8 cellular contexts compared by ENCODE assay signal in genomic region chr22:37546436-37547248, GRCh38. TPM values are rescaled to one million over a fixed set of nuclear protein-coding genes. Genes with fewer than 3 reads are reported as not detected.
DNase-seq lines count a peak whose midpoint lies in the region; ATAC-seq and TF ChIP-seq lines count a peak whose summit lies in the region.

No MANE protein-coding gene starts in this region.

- peak overlapping the region; percentile 26; the same call in 1 of the 2 replicates for H3K4me3 ChIP-seq in SJSA1
- H3K4me3 ChIP-seq in gastroesophageal sphincter: peak overlapping the region in 1 of 2 donors; percentile 34
- peak overlapping the region; percentile 29 for H3K4me3 ChIP-seq in neuron (ENCODE audit: low read length)
- H3K4me3 ChIP-seq in CD8-positive, alpha-beta T cell (ENCODE audit: low read depth, low read length): no peak overlapping the region

- POLR2A ChIA-PET in CD8-positive, alpha-beta T cell (lab: Charles Lee): interaction anchor here (1.0 kb wide), 1 partner anchor 44 kb away, joined by 3 read pairs; no protein-coding TSS in a partner anchor

- ATAC-seq in gastroesophageal sphincter: peak; percentile 60
- no peak for ATAC-seq in GM21717 (IDR thresholded peaks at IDR 0.05; ENCODE audit: unreplicated experiment)
- no peak for ATAC-seq in HG03095 (IDR thresholded peaks at IDR 0.05; ENCODE audit: unreplicated experiment)
- ATAC-seq in CD8-positive, alpha-beta T cell: no peak

- H3K4me1 ChIP-seq in SJSA1 (replicated peaks) (peaks cover 30% of the 10 kb centered on the region), gastroesophageal sphincter (peaks cover 0 to 65% (median 14%) of the 10 kb centered on the region in 3 donors), neuron (ENCODE audit: insufficient read depth, low read length) (peaks cover 13% of the 10 kb centered on the region)
- H3K4me1 ChIP-seq in CD8-positive, alpha-beta T cell (ENCODE audit: insufficient read depth, low read length): peaks cover 14% of the 10 kb centered on the region

- H3K36me3 ChIP-seq in SJSA1 (no peaks in the 10 kb centered on the region), gastroesophageal sphincter (no peaks in the 10 kb centered on the region), neuron (ENCODE audit: insufficient read depth, low read length) (no peaks in the 10 kb centered on the region)
- no peaks in the 10 kb centered on the region for H3K36me3 ChIP-seq in CD8-positive, alpha-beta T cell (ENCODE audit: insufficient read depth, low read length)

- no peak for TF ChIP-seq CTCF in gastroesophageal sphincter (IDR thresholded peaks at IDR 0.05)
- no peak for TF ChIP-seq CTCF in CD8-positive, alpha-beta T cell (IDR thresholded peaks at IDR 0.05)

- H3K27me3 ChIP-seq in SJSA1 (replicated peaks) (no peaks in the 10 kb centered on the region), gastroesophageal sphincter (peaks cover 20% of the 10 kb centered on the region), neuron (ENCODE audit: insufficient read depth, low read length) (no peaks in the 10 kb centered on the region)
- no peaks in the 10 kb centered on the region for H3K27me3 ChIP-seq in CD8-positive, alpha-beta T cell (ENCODE audit: insufficient read depth, low read length)

- H3K4me3 Mint-ChIP-seq in CD8-positive, alpha-beta T cell: no peak overlapping the region

- H3K9me3 ChIP-seq in SJSA1 (replicated peaks): no peaks in the 10 kb centered on the region
- no peaks in the 10 kb centered on the region for H3K9me3 ChIP-seq in gastroesophageal sphincter
- H3K9me3 ChIP-seq in neuron (ENCODE audit: low read length): no peaks in the 10 kb centered on the region
- no peaks in the 10 kb centered on the region for H3K9me3 ChIP-seq in CD8-positive, alpha-beta T cell (ENCODE audit: low read length)

- peak; percentile 53 for DNase-seq in AG08396 (ENCODE audit: low spot score)
- peak in 1 of 2 experiments; percentile 69 for DNase-seq in SJSA1 (ENCODE audit: low read depth in 1 of 2, low spot score in 2 of 2)
- DNase-seq in NCI-H524 treated with DMSO at 0.1 percent for 48 hours (lab: John Stamatoyannopoulos, UW): no peak
- no peak for DNase-seq in CD8-positive, alpha-beta T cell

- no peaks in the 10 kb centered on the region for H3K36me3 Mint-ChIP-seq in CD8-positive, alpha-beta T cell

- 31 to 60% methylated on average over 1 to 4 of the region's 21 CpGs for WGBS in gastroesophageal sphincter (ENCODE audit: low coverage in 1 of 2), 2 donors

- no peak for TF ChIP-seq EP300 in gastroesophageal sphincter (IDR thresholded peaks at IDR 0.05)

- H2AFZ ChIP-seq in neuron (ENCODE audit: low read depth, low read length): peak overlapping the region; percentile 55

- TF ChIP-seq POLR2A in gastroesophageal sphincter (IDR thresholded peaks at IDR 0.05): no peak

- H3K27me3 Mint-ChIP-seq in CD8-positive, alpha-beta T cell (ENCODE audit: low read depth): peaks cover 21% of the 10 kb centered on the region

- H3K4me1 Mint-ChIP-seq in CD8-positive, alpha-beta T cell (ENCODE audit: low read depth): peaks cover 4% of the 10 kb centered on the region

- CTCF ChIA-PET in CD8-positive, alpha-beta T cell (lab: Charles Lee): interaction anchor here (15.2 kb wide), 1 partner anchor 17 kb away, joined by 540 read pairs; the partner anchor contains the start of gene CDC42EP1

- H3K27ac ChIP-seq in SJSA1 (peak overlapping the region; percentile 87), gastroesophageal sphincter (peak overlapping the region; percentile 25 to 87 (median 86))
- no peak overlapping the region for H3K27ac ChIP-seq in CD8-positive, alpha-beta T cell (ENCODE audit: low read depth, low read length)

- no peaks in the 10 kb centered on the region for H3K9me3 Mint-ChIP-seq in CD8-positive, alpha-beta T cell

- no peak overlapping the region for H3K27ac Mint-ChIP-seq in CD8-positive, alpha-beta T cell

- intact Hi-C loops in CD8-positive, alpha-beta T cell (cut with DNase I, micrococcal nuclease): no loop called here

RNA-seq across cellular contexts. Expression of gene CDC42EP1, which starts 13.6 kb away (rescaled TPM):
- total RNA-seq in SJSA1 (2014; rRNA removed; shearing (Covaris generic)): 21.5 and 22.3 TPM in 2 replicates
- 10 to 100 TPM; 19.0 to 37.7 (median 27.4) TPM for total RNA-seq in gastroesophageal sphincter
- not detected for total RNA-seq in CD8-positive, alpha-beta T cell

RNA-seq across cellular contexts. Expression of gene CARD10, which starts 27.4 kb away (rescaled TPM):
- total RNA-seq in SJSA1 (2014; rRNA removed; shearing (Covaris generic)): 14.6 and 40.7 TPM in 2 replicates
- 10 to 100 TPM in 2 of 4 donors, 1 to 10 TPM in 2; 4.0 to 14.0 (median 9.9) TPM for total RNA-seq in gastroesophageal sphincter
- under 1 TPM in 1 of 2 experiments, not detected in 1; 0.19 TPM for total RNA-seq in CD8-positive, alpha-beta T cell

RNA-seq across cellular contexts. Expression of gene LGALS2, which starts 33.2 kb away (rescaled TPM):
- total RNA-seq in SJSA1 (2014; rRNA removed; shearing (Covaris generic)): not detected in 2 replicates
- total RNA-seq in gastroesophageal sphincter: not detected
- not detected for total RNA-seq in CD8-positive, alpha-beta T cell

Comparison
In these comparisons a context has a peak if more than half of its experiments do, and no peak if none do; other contexts are left out.
1. RNA of gene CDC42EP1, which starts 13.6 kb away (total RNA-seq): 19.0 to 37.7 TPM in gastroesophageal sphincter and 21.5 to 22.3 TPM in SJSA1; not detected in CD8-positive, alpha-beta T cell; every median in the first group is over 10 times any median in the second.
2. RNA of gene CARD10, which starts 27.4 kb away (total RNA-seq): 14.6 to 40.7 TPM in SJSA1 and 4.0 to 14.0 TPM in gastroesophageal sphincter; 0.19 TPM in CD8-positive, alpha-beta T cell; every median in the first group is over 4 times any median in the second.